In genomic region chr9:130188860-130189481, GRCh38 we compare ENCODE assay signal across 1 cellular context.
TF ChIP-seq lines count a peak whose summit lies in the region.

No MANE protein-coding gene starts in this region.

TF ChIP-seq in HepG2, 621 proteins besides CTCF, POLR2A, EP300 and RAD21:
- peak; percentile 89 for TF ChIP-seq ZNF629 (CRISPR knock-in tag; conservative IDR thresholded peaks at IDR 0.05)
- no peak for TF ChIP-seq FLYWCH1 (CRISPR knock-in tag; IDR thresholded peaks at IDR 0.05)
TF ChIP-seq in HepG2: peak in this region for 1.
